ENCODE assay signal across 8 cellular contexts in genomic region chr14:31229638-31230229, GRCh38. TPM values are rescaled to one million over a fixed set of nuclear protein-coding genes. Genes with fewer than 3 reads are reported as not detected.
DNase-seq lines count a peak whose midpoint lies in the region; ATAC-seq, FAIRE-seq and TF ChIP-seq lines count a peak whose summit lies in the region.

No MANE protein-coding gene starts in this region.

- H3K9me3 Mint-ChIP-seq in chondrocyte (ENCODE audit: low read depth): no peaks in the 10 kb centered on the region
- no peaks in the 10 kb centered on the region for H3K9me3 Mint-ChIP-seq in activated CD4-positive, alpha-beta memory T cell treated with anti-CD3 and anti-CD28 coated beads for 36 hours

- H3K27me3 Mint-ChIP-seq in chondrocyte (ENCODE audit: low read depth): no peaks in the 10 kb centered on the region
- H3K27me3 Mint-ChIP-seq in activated CD4-positive, alpha-beta memory T cell treated with anti-CD3 and anti-CD28 coated beads for 36 hours: no peaks in the 10 kb centered on the region

- in situ Hi-C loops in HepG2 (cut with HindIII; ENCODE audit: extremely low pct_ligation_motif_present, low pct_unique_long_range_greater_than_20kb): no loop called here

- POLR2A ChIA-PET in HepG2 (lab: Yijun Ruan, JAX): interaction anchor here (0.6 to 6.9 kb wide), 20 partner anchors 11 to 331 kb away, joined by 3 to 178 read pairs (median 4); partner anchors contain the start of genes DTD2, HEATR5A, HECTD1 and NUBPL
- POLR2A ChIA-PET in activated CD4-positive, alpha-beta memory T cell treated with anti-CD3 and anti-CD28 coated beads for 36 hours (lab: Charles Lee): no interaction called here

- no TSS peak for BruUV-seq in HepG2 (replicated peaks; lab: Mats Ljungman, UMichigan)

- H3K4me1 ChIP-seq in HepG2 (ENCODE audit: insufficient read depth, low read length): peaks cover 62% of the 10 kb centered on the region

- peak overlapping the region; percentile 50 for H3K4me3 Mint-ChIP-seq in chondrocyte (ENCODE audit: unreplicated experiment)
- H3K4me3 Mint-ChIP-seq in activated CD4-positive, alpha-beta memory T cell treated with anti-CD3 and anti-CD28 coated beads for 36 hours: no peak overlapping the region

- H3K36me3 Mint-ChIP-seq in chondrocyte (ENCODE audit: low read depth): no peaks in the 10 kb centered on the region
- H3K36me3 Mint-ChIP-seq in activated CD4-positive, alpha-beta memory T cell treated with anti-CD3 and anti-CD28 coated beads for 36 hours: no peaks in the 10 kb centered on the region

- CTCF ChIA-PET in HepG2 (lab: Yijun Ruan, JAX; ENCODE audit: low intra/inter-chr PET ratio, low total read pairs): interaction anchor here (1.5 kb wide), 1 partner anchor 32 kb away, joined by 3 read pairs; no protein-coding TSS in a partner anchor
- CTCF ChIA-PET in activated CD4-positive, alpha-beta memory T cell treated with anti-CD3 and anti-CD28 coated beads for 36 hours (lab: Charles Lee): no interaction called here

- H3K79me2 ChIP-seq in HepG2 (ENCODE audit: insufficient read depth, low read length): no peaks in the 10 kb centered on the region

- peak; percentile 99 for ATAC-seq in HepG2
- no peak for ATAC-seq in HG03565 (IDR thresholded peaks at IDR 0.05; ENCODE audit: unreplicated experiment)

- H3K27ac ChIP-seq in HepG2 (ENCODE audit: extremely low read length, insufficient read depth, low read length): peak overlapping the region; percentile 72

- no peak for TF ChIP-seq CTCF in chondrocyte (IDR thresholded peaks at IDR 0.05)
- peak; percentile 53 for TF ChIP-seq CTCF in HepG2 (CRISPR knock-in tag; IDR thresholded peaks at IDR 0.05)

- H4K20me1 ChIP-seq in HepG2 (ENCODE audit: insufficient read depth, low read length): no peaks in the 10 kb centered on the region

- TF ChIP-seq EP300 in HepG2 (IDR thresholded peaks at IDR 0.05; ENCODE audit: low read depth in 2 of 2, low read length in 2 of 2) (peak; percentile 100), HepG2 (CRISPR knock-in tag; IDR thresholded peaks at IDR 0.05; ENCODE audit: borderline replicate concordance) (peak; percentile 100)

- no peaks in the 10 kb centered on the region for H3K27me3 ChIP-seq in HepG2 (ENCODE audit: control insufficient read depth in 1 of 2, insufficient read depth in 2 of 2, low read length in 2 of 2)

- H3K36me3 ChIP-seq in HepG2 (replicated peaks in 1 of 2; ENCODE audit: control insufficient read depth in 1 of 2, insufficient read depth in 2 of 2, low read length in 2 of 2): no peaks in the 10 kb centered on the region

- peak overlapping the region; percentile 0 to 14 (median 1); a peak in 1 of 6 replicates for H3K4me3 ChIP-seq in HepG2 (replicated peaks in 1 of 3; ENCODE audit: insufficient read depth in 1 of 3, low read depth in 2 of 3, low read length in 3 of 3)

- H3K9ac ChIP-seq in HepG2 (ENCODE audit: insufficient read depth, low read depth, low read length): peak overlapping the region; percentile 48

- peak; percentile 90 for TF ChIP-seq RAD21 in HepG2 (CRISPR knock-in tag; IDR thresholded peaks at IDR 0.05)

- FAIRE-seq in HepG2 (lab: Jason Lieb, UNC): peak; percentile 99
- no peak for FAIRE-seq in urothelium cell line (lab: Jason Lieb, UNC)

- 4% methylated on average over 9 of the region's 9 CpGs for WGBS in HepG2 (ENCODE audit: low lambda C conversion rate)

- no peaks in the 10 kb centered on the region for H3K9me3 ChIP-seq in HepG2 (ENCODE audit: low read length)

- intact Hi-C loops in HepG2 (cut with micrococcal nuclease; ENCODE audit: unreplicated experiment): loop anchor here (1.0 kb wide), 3 partner anchors 21 to 33 kb away; no protein-coding TSS in a partner anchor
- intact Hi-C loops in activated CD4-positive, alpha-beta memory T cell treated with anti-CD3 and anti-CD28 coated beads for 36 hours (cut with micrococcal nuclease): no loop called here

- DNase-seq in GM04503 (ENCODE audit: low read depth): peak; percentile 91
- peak; percentile 49 for DNase-seq in NCI-H510A (lab: John Stamatoyannopoulos, UW)
- no peak for DNase-seq in chondrocyte (ENCODE audit: low spot score)
- DNase-seq in HepG2 (ENCODE audit: low spot score): peak; percentile 100
- peak; percentile 80 for DNase-seq in urothelium cell line (ENCODE audit: low spot score)
- no peak for DNase-seq in activated gamma-delta T cell (lab: John Stamatoyannopoulos, UW)
- no peak for DNase-seq in activated CD4-positive, alpha-beta memory T cell treated with anti-CD3 and anti-CD28 coated beads for 36 hours

- no peak overlapping the region for H2AFZ ChIP-seq in HepG2 (ENCODE audit: low read length)

- H3K4me1 Mint-ChIP-seq in chondrocyte (ENCODE audit: low read depth): peaks cover 6% of the 10 kb centered on the region
- H3K4me1 Mint-ChIP-seq in activated CD4-positive, alpha-beta memory T cell treated with anti-CD3 and anti-CD28 coated beads for 36 hours (ENCODE audit: low read depth): no peaks in the 10 kb centered on the region

- H3K4me2 ChIP-seq in HepG2 (ENCODE audit: low read depth, low read length): peak overlapping the region; percentile 61

- TF ChIP-seq POLR2A in HepG2 (IDR thresholded peaks at IDR 0.05; ENCODE audit: insufficient read depth in 1 of 2, low read depth in 2 of 2, low read length in 2 of 2): peak; percentile 38 to 66; a peak in 3 of 4 replicates

- H3K27ac Mint-ChIP-seq in chondrocyte (ENCODE audit: unreplicated experiment): peak overlapping the region; percentile 80
- no peak overlapping the region for H3K27ac Mint-ChIP-seq in activated CD4-positive, alpha-beta memory T cell treated with anti-CD3 and anti-CD28 coated beads for 36 hours

TF ChIP-seq in HepG2, 621 proteins besides CTCF, POLR2A, EP300 and RAD21 (continues in another document):
- TF ChIP-seq TAF15 (IDR thresholded peaks at IDR 0.05; ENCODE audit: low read depth, low read length, poor library complexity, severe bottlenecking) (no peak), ZNF512 (CRISPR knock-in tag; IDR thresholded peaks at IDR 0.05) (peak; percentile 91; the same call in 1 of the 2 replicates), ZNF317 (CRISPR knock-in tag; IDR thresholded peaks at IDR 0.05) (peak; percentile 97), ZNF75D (CRISPR knock-in tag; IDR thresholded peaks at IDR 0.05; ENCODE audit: borderline replicate concordance) (no peak), TBL1XR1 (IDR thresholded peaks at IDR 0.05; ENCODE audit: borderline replicate concordance, low read length, partially characterized antibody) (peak; percentile 100), ZNF253 (CRISPR knock-in tag; IDR thresholded peaks at IDR 0.05; ENCODE audit: borderline replicate concordance) (no peak), PHB2 (IDR thresholded peaks at IDR 0.05; ENCODE audit: partially characterized antibody) (no peak), HIVEP1 (CRISPR knock-in tag; IDR thresholded peaks at IDR 0.05) (peak; percentile 92; the same call in 1 of the 2 replicates), NFYC (CRISPR knock-in tag; IDR thresholded peaks at IDR 0.05) (peak; percentile 90), FOXK2 (IDR thresholded peaks at IDR 0.05) (peak; percentile 100), ZNF598 (CRISPR knock-in tag; IDR thresholded peaks at IDR 0.05; ENCODE audit: borderline replicate concordance) (peak; percentile 82; the same call in 1 of the 2 replicates)

RNA-seq across cellular contexts. Expression of gene HECTD1, which starts 22.1 kb away (rescaled TPM):
- total RNA-seq in chondrocyte (142 to 178 TPM (median 146 TPM) in 3 replicates), HepG2 (2016; rRNA removed; fragmentation: Illumina TruSeq; extraction: Trizol) (560 and 761 TPM in 2 replicates)
- total RNA-seq in HepG2 (2016; cell fraction: cytosol; rRNA removed; fragmentation: Illumina TruSeq; extraction: Trizol; ENCODE audit: low read depth): 152 and 185 TPM in 2 replicates
- total RNA-seq in HepG2 (2016; cell fraction: insoluble cytoplasmic fraction; rRNA removed; fragmentation: Illumina TruSeq; extraction: Trizol): 547 and 739 TPM in 2 replicates
- total RNA-seq in HepG2 (2016; cell fraction: membrane; rRNA removed; fragmentation: Illumina TruSeq; extraction: Trizol): 193 and 217 TPM in 2 replicates
- total RNA-seq in HepG2 (2016; cell fraction: nucleus; rRNA removed; fragmentation: Illumina TruSeq; extraction: Trizol): 529 and 592 TPM in 2 replicates
- polyA plus RNA-seq in HepG2 (2011; rRNA removed): 251 and 312 TPM in 2 replicates
- polyA plus RNA-seq in HepG2 (2011; cell fraction: cytosol; rRNA removed): 136 and 176 TPM in 2 replicates
- polyA plus RNA-seq in HepG2 (2011; cell fraction: nucleus; rRNA removed): 261 and 311 TPM in 2 replicates
- 201 and 210 TPM in 2 replicates for polyA plus RNA-seq in HepG2 (2012)
- 18.3 and 18.5 TPM in 2 replicates for polyA plus RNA-seq in HepG2 (2016; cell fraction: cytosol; fragmentation: Illumina TruSeq; extraction: Trizol; ENCODE audit: low read depth)
- 345 and 361 TPM in 2 replicates for polyA plus RNA-seq in HepG2 (2016; cell fraction: insoluble cytoplasmic fraction; fragmentation: Illumina TruSeq; extraction: Trizol; ENCODE audit: low read depth)
- polyA plus RNA-seq in HepG2 (2016; cell fraction: membrane; fragmentation: Illumina TruSeq; extraction: Trizol; ENCODE audit: low read depth): 42.8 and 42.9 TPM in 2 replicates
- polyA plus RNA-seq in HepG2 (2016; cell fraction: nucleus; fragmentation: Illumina TruSeq; extraction: Trizol; ENCODE audit: insufficient read depth, low read depth): 433 and 489 TPM in 2 replicates
- polyA minus RNA-seq in HepG2 (2011; rRNA and poly(A)+ RNA removed; ENCODE audit: low replicate concordance): 372 and 1,089 TPM in 2 replicates
- polyA minus RNA-seq in HepG2 (2011; cell fraction: cytosol; rRNA and poly(A)+ RNA removed): 426 and 459 TPM in 2 replicates
- 772 and 919 TPM in 2 replicates for polyA minus RNA-seq in HepG2 (2011; cell fraction: nucleus; rRNA and poly(A)+ RNA removed)
- total RNA-seq in activated CD4-positive, alpha-beta memory T cell treated with anti-CD3 and anti-CD28 coated beads for 36 hours: 10 to 100 TPM; 84.9 to 88.1 TPM

Comparison
In these comparisons a context has a peak if more than half of its experiments do, and no peak if none do; other contexts are left out.
1. DNase-seq: peak in GM04503 (single experiment), NCI-H510A (single experiment), HepG2 (single experiment) and urothelium cell line (single experiment); none in chondrocyte (single experiment), activated gamma-delta T cell (single experiment) and activated CD4-positive, alpha-beta memory T cell treated with anti-CD3 and anti-CD28 coated beads for 36 hours (single experiment).